ENCODE assay signal across 1 cellular context in the genomic region with DNA sequence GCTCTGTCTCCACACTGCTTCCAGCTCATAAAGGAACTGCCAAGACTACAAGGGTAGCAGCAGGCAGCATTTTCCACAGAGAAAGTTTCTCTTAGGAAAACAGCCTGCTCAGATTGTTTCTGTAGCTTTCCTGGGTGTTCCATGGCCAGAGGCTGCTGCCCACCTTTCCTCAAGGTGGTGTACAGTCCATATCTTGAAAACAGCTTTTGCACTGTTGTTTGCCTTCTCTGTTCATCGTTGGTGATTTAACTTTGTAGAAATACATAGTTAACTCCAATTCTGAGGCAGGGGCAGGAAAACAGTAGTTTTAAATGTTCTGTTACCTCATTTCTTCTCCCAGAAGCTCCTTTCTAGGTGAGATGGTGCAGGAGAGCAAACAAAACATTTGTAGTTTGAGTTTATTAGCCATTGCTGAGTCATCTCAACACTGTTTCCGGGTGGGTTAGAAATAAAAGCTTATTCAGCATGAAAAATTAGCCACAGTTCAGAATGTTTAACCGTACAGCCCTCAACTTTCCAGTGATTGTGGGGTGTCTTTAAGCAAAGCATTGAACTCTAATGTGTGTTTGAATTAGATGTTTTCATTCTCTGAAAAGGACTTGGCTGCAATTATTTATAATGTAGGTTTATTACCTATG.
TF ChIP-seq lines count a peak whose summit lies in the region.

No MANE protein-coding gene starts in this region.

TF ChIP-seq in HepG2, 621 proteins besides CTCF, POLR2A, EP300 and RAD21 (continued from another document):
- TF ChIP-seq, protein P1, sequence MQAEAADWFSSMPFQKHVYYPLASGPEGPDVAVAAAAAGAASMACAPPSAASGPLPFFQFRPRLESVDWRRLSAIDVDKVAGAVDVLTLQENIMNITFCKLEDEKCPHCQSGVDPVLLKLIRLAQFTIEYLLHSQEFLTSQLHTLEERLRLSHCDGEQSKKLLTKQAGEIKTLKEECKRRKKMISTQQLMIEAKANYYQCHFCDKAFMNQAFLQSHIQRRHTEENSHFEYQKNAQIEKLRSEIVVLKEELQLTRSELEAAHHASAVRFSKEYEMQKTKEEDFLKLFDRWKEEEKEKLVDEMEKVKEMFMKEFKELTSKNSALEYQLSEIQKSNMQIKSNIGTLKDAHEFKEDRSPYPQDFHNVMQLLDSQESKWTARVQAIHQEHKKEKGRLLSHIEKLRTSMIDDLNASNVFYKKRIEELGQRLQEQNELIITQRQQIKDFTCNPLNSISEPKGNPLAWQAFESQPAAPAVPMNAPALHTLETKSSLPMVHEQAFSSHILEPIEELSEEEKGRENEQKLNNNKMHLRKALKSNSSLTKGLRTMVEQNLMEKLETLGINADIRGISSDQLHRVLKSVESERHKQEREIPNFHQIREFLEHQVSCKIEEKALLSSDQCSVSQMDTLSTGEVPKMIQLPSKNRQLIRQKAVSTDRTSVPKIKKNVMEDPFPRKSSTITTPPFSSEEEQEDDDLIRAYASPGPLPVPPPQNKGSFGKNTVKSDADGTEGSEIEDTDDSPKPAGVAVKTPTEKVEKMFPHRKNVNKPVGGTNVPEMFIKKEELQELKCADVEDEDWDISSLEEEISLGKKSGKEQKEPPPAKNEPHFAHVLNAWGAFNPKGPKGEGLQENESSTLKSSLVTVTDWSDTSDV (CRISPR knock-in tag; IDR thresholded peaks at IDR 0.05), result no peak
- peak; percentile 95 for TF ChIP-seq MAFF (IDR thresholded peaks at IDR 0.05; ENCODE audit: low read depth, low read length)
- TF ChIP-seq, protein P2, sequence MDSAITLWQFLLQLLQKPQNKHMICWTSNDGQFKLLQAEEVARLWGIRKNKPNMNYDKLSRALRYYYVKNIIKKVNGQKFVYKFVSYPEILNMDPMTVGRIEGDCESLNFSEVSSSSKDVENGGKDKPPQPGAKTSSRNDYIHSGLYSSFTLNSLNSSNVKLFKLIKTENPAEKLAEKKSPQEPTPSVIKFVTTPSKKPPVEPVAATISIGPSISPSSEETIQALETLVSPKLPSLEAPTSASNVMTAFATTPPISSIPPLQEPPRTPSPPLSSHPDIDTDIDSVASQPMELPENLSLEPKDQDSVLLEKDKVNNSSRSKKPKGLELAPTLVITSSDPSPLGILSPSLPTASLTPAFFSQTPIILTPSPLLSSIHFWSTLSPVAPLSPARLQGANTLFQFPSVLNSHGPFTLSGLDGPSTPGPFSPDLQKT (CRISPR knock-in tag; IDR thresholded peaks at IDR 0.05; ENCODE audit: borderline replicate concordance), result no peak
- TF ChIP-seq MAFK (conservative IDR thresholded peaks at IDR 0.05 in 1 of 2, IDR thresholded peaks at IDR 0.05 in 1 of 2; ENCODE audit: low read length in 2 of 2), result peak; percentile 93 to 96
- TF ChIP-seq TMF1 (CRISPR knock-in tag; IDR thresholded peaks at IDR 0.05; ENCODE audit: low read depth), result no peak
- no peak for TF ChIP-seq DR1 (CRISPR knock-in tag; IDR thresholded peaks at IDR 0.05)
- TF ChIP-seq ZFP37 (CRISPR knock-in tag; IDR thresholded peaks at IDR 0.05; ENCODE audit: borderline replicate concordance), result no peak
- 0 out of 2 replicates have a peak, but pooled peaks have one; percentile 14 for TF ChIP-seq ELF1 (CRISPR knock-in tag; IDR thresholded peaks at IDR 0.05)
- peak; percentile 48 for TF ChIP-seq SAP130 (CRISPR knock-in tag; IDR thresholded peaks at IDR 0.05; ENCODE audit: low read depth)
- TF ChIP-seq BRCA1 (CRISPR knock-in tag; IDR thresholded peaks at IDR 0.05), result no peak
- TF ChIP-seq GATAD1 (CRISPR knock-in tag; IDR thresholded peaks at IDR 0.05), result no peak
- no peak for TF ChIP-seq ZNF501 (CRISPR knock-in tag; IDR thresholded peaks at IDR 0.05)
- no peak for TF ChIP-seq PAX8 (CRISPR knock-in tag; IDR thresholded peaks at IDR 0.05; ENCODE audit: borderline replicate concordance)
- TF ChIP-seq, protein P3, sequence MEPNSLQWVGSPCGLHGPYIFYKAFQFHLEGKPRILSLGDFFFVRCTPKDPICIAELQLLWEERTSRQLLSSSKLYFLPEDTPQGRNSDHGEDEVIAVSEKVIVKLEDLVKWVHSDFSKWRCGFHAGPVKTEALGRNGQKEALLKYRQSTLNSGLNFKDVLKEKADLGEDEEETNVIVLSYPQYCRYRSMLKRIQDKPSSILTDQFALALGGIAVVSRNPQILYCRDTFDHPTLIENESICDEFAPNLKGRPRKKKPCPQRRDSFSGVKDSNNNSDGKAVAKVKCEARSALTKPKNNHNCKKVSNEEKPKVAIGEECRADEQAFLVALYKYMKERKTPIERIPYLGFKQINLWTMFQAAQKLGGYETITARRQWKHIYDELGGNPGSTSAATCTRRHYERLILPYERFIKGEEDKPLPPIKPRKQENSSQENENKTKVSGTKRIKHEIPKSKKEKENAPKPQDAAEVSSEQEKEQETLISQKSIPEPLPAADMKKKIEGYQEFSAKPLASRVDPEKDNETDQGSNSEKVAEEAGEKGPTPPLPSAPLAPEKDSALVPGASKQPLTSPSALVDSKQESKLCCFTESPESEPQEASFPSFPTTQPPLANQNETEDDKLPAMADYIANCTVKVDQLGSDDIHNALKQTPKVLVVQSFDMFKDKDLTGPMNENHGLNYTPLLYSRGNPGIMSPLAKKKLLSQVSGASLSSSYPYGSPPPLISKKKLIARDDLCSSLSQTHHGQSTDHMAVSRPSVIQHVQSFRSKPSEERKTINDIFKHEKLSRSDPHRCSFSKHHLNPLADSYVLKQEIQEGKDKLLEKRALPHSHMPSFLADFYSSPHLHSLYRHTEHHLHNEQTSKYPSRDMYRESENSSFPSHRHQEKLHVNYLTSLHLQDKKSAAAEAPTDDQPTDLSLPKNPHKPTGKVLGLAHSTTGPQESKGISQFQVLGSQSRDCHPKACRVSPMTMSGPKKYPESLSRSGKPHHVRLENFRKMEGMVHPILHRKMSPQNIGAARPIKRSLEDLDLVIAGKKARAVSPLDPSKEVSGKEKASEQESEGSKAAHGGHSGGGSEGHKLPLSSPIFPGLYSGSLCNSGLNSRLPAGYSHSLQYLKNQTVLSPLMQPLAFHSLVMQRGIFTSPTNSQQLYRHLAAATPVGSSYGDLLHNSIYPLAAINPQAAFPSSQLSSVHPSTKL (CRISPR knock-in tag; IDR thresholded peaks at IDR 0.05), result 0 out of 2 replicates have a peak, but pooled peaks have one; percentile 11
- peak; percentile 73 for TF ChIP-seq NFE2L2 (IDR thresholded peaks at IDR 0.05; ENCODE audit: low read length)
- TF ChIP-seq, protein P4, sequence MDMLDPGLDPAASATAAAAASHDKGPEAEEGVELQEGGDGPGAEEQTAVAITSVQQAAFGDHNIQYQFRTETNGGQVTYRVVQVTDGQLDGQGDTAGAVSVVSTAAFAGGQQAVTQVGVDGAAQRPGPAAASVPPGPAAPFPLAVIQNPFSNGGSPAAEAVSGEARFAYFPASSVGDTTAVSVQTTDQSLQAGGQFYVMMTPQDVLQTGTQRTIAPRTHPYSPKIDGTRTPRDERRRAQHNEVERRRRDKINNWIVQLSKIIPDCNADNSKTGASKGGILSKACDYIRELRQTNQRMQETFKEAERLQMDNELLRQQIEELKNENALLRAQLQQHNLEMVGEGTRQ (IDR thresholded peaks at IDR 0.05; ENCODE audit: low read depth, low read length), result no peak
- TF ChIP-seq, protein P4 (CRISPR knock-in tag; IDR thresholded peaks at IDR 0.05; ENCODE audit: borderline replicate concordance), result no peak
- no peak for TF ChIP-seq NR2F2 (IDR thresholded peaks at IDR 0.05; ENCODE audit: borderline replicate concordance, low read depth)
- TF ChIP-seq, protein P5, sequence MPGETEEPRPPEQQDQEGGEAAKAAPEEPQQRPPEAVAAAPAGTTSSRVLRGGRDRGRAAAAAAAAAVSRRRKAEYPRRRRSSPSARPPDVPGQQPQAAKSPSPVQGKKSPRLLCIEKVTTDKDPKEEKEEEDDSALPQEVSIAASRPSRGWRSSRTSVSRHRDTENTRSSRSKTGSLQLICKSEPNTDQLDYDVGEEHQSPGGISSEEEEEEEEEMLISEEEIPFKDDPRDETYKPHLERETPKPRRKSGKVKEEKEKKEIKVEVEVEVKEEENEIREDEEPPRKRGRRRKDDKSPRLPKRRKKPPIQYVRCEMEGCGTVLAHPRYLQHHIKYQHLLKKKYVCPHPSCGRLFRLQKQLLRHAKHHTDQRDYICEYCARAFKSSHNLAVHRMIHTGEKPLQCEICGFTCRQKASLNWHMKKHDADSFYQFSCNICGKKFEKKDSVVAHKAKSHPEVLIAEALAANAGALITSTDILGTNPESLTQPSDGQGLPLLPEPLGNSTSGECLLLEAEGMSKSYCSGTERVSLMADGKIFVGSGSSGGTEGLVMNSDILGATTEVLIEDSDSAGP (CRISPR knock-in tag; IDR thresholded peaks at IDR 0.05; ENCODE audit: borderline replicate concordance), result no peak
- TF ChIP-seq SNAPC2 (CRISPR knock-in tag; IDR thresholded peaks at IDR 0.05), result no peak
- peak; percentile 34; the same call in 1 of the 2 replicates for TF ChIP-seq FOSL2 (CRISPR knock-in tag; IDR thresholded peaks at IDR 0.05)
- no peak for TF ChIP-seq IKZF4 (CRISPR knock-in tag; IDR thresholded peaks at IDR 0.05; ENCODE audit: borderline replicate concordance, low read depth, not compliant biosample characterization)
- no peak for TF ChIP-seq ZNF496 (CRISPR knock-in tag; IDR thresholded peaks at IDR 0.05; ENCODE audit: insufficient replicate concordance)
- no peak for TF ChIP-seq RARG (CRISPR knock-in tag; IDR thresholded peaks at IDR 0.05; ENCODE audit: low read depth)
- TF ChIP-seq FOXK2 (IDR thresholded peaks at IDR 0.05), result no peak
TF ChIP-seq in HepG2: peak in this region for 8.
